1 cellular context compared by ENCODE assay signal in genomic region chr6:25635886-25636317, GRCh38.
TF ChIP-seq lines count a peak whose summit lies in the region.

No MANE protein-coding gene starts in this region.

TF ChIP-seq in HepG2, 621 proteins besides CTCF, POLR2A, EP300 and RAD21 (continued from another document and continues in another):
- TF ChIP-seq, protein P1, sequence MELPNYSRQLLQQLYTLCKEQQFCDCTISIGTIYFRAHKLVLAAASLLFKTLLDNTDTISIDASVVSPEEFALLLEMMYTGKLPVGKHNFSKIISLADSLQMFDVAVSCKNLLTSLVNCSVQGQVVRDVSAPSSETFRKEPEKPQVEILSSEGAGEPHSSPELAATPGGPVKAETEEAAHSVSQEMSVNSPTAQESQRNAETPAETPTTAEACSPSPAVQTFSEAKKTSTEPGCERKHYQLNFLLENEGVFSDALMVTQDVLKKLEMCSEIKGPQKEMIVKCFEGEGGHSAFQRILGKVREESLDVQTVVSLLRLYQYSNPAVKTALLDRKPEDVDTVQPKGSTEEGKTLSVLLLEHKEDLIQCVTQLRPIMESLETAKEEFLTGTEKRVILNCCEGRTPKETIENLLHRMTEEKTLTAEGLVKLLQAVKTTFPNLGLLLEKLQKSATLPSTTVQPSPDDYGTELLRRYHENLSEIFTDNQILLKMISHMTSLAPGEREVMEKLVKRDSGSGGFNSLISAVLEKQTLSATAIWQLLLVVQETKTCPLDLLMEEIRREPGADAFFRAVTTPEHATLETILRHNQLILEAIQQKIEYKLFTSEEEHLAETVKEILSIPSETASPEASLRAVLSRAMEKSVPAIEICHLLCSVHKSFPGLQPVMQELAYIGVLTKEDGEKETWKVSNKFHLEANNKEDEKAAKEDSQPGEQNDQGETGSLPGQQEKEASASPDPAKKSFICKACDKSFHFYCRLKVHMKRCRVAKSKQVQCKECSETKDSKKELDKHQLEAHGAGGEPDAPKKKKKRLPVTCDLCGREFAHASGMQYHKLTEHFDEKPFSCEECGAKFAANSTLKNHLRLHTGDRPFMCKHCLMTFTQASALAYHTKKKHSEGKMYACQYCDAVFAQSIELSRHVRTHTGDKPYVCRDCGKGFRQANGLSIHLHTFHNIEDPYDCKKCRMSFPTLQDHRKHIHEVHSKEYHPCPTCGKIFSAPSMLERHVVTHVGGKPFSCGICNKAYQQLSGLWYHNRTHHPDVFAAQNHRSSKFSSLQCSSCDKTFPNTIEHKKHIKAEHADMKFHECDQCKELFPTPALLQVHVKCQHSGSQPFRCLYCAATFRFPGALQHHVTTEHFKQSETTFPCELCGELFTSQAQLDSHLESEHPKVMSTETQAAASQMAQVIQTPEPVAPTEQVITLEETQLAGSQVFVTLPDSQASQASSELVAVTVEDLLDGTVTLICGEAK (IDR thresholded peaks at IDR 0.05), result no peak
- TF ChIP-seq, protein P1 (CRISPR knock-in tag; IDR thresholded peaks at IDR 0.05), result no peak
- no peak for TF ChIP-seq DBP (CRISPR knock-in tag; IDR thresholded peaks at IDR 0.05; ENCODE audit: not compliant biosample characterization)
- TF ChIP-seq FLYWCH1 (CRISPR knock-in tag; IDR thresholded peaks at IDR 0.05), result no peak
- no peak for TF ChIP-seq BHLHE40 (IDR thresholded peaks at IDR 0.05; ENCODE audit: low read length)
- TF ChIP-seq ZNF282 (IDR thresholded peaks at IDR 0.05; ENCODE audit: partially characterized antibody), result no peak
- TF ChIP-seq HNF4A (CRISPR knock-in tag; IDR thresholded peaks at IDR 0.05), result peak; percentile 98
- TF ChIP-seq HNRNPL (IDR thresholded peaks at IDR 0.05; ENCODE audit: low read depth, low read length), result no peak
- TF ChIP-seq MTA3 (CRISPR knock-in tag; IDR thresholded peaks at IDR 0.05), result no peak
- TF ChIP-seq ZNF484 (CRISPR knock-in tag; IDR thresholded peaks at IDR 0.05; ENCODE audit: borderline replicate concordance, low read depth), result no peak
- peak; percentile 42; the same call in 1 of the 2 replicates for TF ChIP-seq ZHX2 (IDR thresholded peaks at IDR 0.05; ENCODE audit: low read depth)
- TF ChIP-seq ZHX2 (CRISPR knock-in tag; IDR thresholded peaks at IDR 0.05; ENCODE audit: borderline replicate concordance), result no peak
- peak; percentile 96 for TF ChIP-seq RCOR2 (CRISPR knock-in tag; IDR thresholded peaks at IDR 0.05)
- no peak for TF ChIP-seq LBX2 (CRISPR knock-in tag; IDR thresholded peaks at IDR 0.05; ENCODE audit: borderline replicate concordance)
- peak; percentile 88 for TF ChIP-seq PHF21A (CRISPR knock-in tag; IDR thresholded peaks at IDR 0.05)
- no peak for TF ChIP-seq JDP2 (CRISPR knock-in tag; IDR thresholded peaks at IDR 0.05; ENCODE audit: borderline replicate concordance)
- peak; percentile 95 for TF ChIP-seq GATAD2A (CRISPR knock-in tag; IDR thresholded peaks at IDR 0.05)
- 0 out of 2 replicates have a peak, but pooled peaks have one; percentile 32 for TF ChIP-seq YEATS4 (CRISPR knock-in tag; IDR thresholded peaks at IDR 0.05; ENCODE audit: borderline replicate concordance)
- no peak for TF ChIP-seq PRMT3 (CRISPR knock-in tag; IDR thresholded peaks at IDR 0.05; ENCODE audit: borderline replicate concordance, low read depth)
- TF ChIP-seq NFE2L1 (CRISPR knock-in tag; IDR thresholded peaks at IDR 0.05; ENCODE audit: borderline replicate concordance), result no peak
- TF ChIP-seq PHF8 (CRISPR knock-in tag; IDR thresholded peaks at IDR 0.05), result no peak
- TF ChIP-seq ZBTB33 (CRISPR knock-in tag; IDR thresholded peaks at IDR 0.05), result no peak
- TF ChIP-seq PAF1 (CRISPR knock-in tag; IDR thresholded peaks at IDR 0.05), result no peak
- TF ChIP-seq HINFP (CRISPR knock-in tag; IDR thresholded peaks at IDR 0.05; ENCODE audit: low read depth), result no peak
- peak; percentile 66 for TF ChIP-seq GATAD1 (CRISPR knock-in tag; IDR thresholded peaks at IDR 0.05)
- no peak for TF ChIP-seq ZNF562 (CRISPR knock-in tag; IDR thresholded peaks at IDR 0.05; ENCODE audit: borderline replicate concordance)
- TF ChIP-seq ZNF839 (CRISPR knock-in tag; IDR thresholded peaks at IDR 0.05; ENCODE audit: borderline replicate concordance), result no peak
- no peak for TF ChIP-seq RFXANK (CRISPR knock-in tag; IDR thresholded peaks at IDR 0.05)
- TF ChIP-seq NFE2L2 (IDR thresholded peaks at IDR 0.05; ENCODE audit: low read length), result no peak
- no peak for TF ChIP-seq ZNF569 (CRISPR knock-in tag; IDR thresholded peaks at IDR 0.05; ENCODE audit: borderline replicate concordance)
- peak; percentile 72; the same call in 1 of the 2 replicates for TF ChIP-seq KDM3A (CRISPR knock-in tag; IDR thresholded peaks at IDR 0.05; ENCODE audit: low read depth)
- TF ChIP-seq SMAD3 (CRISPR knock-in tag; IDR thresholded peaks at IDR 0.05), result peak; percentile 46; the same call in 1 of the 2 replicates
- no peak for TF ChIP-seq ARNT2 (CRISPR knock-in tag; IDR thresholded peaks at IDR 0.05; ENCODE audit: low read depth)
- no peak for TF ChIP-seq ZNF660 (CRISPR knock-in tag; IDR thresholded peaks at IDR 0.05; ENCODE audit: borderline replicate concordance, low read depth)
- TF ChIP-seq KAT2B (IDR thresholded peaks at IDR 0.05; ENCODE audit: borderline replicate concordance, low read depth, low read length), result no peak
- peak; percentile 93 for TF ChIP-seq ZMYM2 (CRISPR knock-in tag; IDR thresholded peaks at IDR 0.05)
- TF ChIP-seq PTBP1 (IDR thresholded peaks at IDR 0.05; ENCODE audit: low read depth, low read length, poor library complexity, severe bottlenecking), result no peak
- TF ChIP-seq, protein P2, sequence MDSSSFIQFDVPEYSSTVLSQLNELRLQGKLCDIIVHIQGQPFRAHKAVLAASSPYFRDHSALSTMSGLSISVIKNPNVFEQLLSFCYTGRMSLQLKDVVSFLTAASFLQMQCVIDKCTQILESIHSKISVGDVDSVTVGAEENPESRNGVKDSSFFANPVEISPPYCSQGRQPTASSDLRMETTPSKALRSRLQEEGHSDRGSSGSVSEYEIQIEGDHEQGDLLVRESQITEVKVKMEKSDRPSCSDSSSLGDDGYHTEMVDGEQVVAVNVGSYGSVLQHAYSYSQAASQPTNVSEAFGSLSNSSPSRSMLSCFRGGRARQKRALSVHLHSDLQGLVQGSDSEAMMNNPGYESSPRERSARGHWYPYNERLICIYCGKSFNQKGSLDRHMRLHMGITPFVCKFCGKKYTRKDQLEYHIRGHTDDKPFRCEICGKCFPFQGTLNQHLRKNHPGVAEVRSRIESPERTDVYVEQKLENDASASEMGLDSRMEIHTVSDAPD (CRISPR knock-in tag; IDR thresholded peaks at IDR 0.05), result peak; percentile 60; the same call in 1 of the 2 replicates
- peak; percentile 66; the same call in 1 of the 2 replicates for TF ChIP-seq HMG20B (CRISPR knock-in tag; conservative IDR thresholded peaks at IDR 0.05)
- TF ChIP-seq ZNF234 (CRISPR knock-in tag; conservative IDR thresholded peaks at IDR 0.05), result no peak
